8 cellular contexts compared by ENCODE assay signal in genomic region chr3:186277268-186277909, GRCh38.
DNase-seq lines count a peak whose midpoint lies in the region; ATAC-seq, FAIRE-seq and TF ChIP-seq lines count a peak whose summit lies in the region.

No MANE protein-coding gene starts in this region.

- CTCF ChIA-PET in IMR-90 (lab: Yijun Ruan, JAX): interaction anchor here (0.5 to 1.0 kb wide), 5 partner anchors 263 to 333 kb away, joined by 3 to 10 read pairs (median 4); no protein-coding TSS in a partner anchor
- CTCF ChIA-PET in CD8-positive, alpha-beta T cell (lab: Charles Lee): interaction anchor here (0.6 to 0.9 kb wide), 3 partner anchors 24 to 334 kb away, joined by 3 to 4 read pairs (median 3); no protein-coding TSS in a partner anchor

- H3K4me3 ChIP-seq in IMR-90 (ENCODE audit: insufficient read depth, low read depth, low read length) (no peak overlapping the region), bronchial epithelial cell (ENCODE audit: low read depth, low read length) (no peak overlapping the region), right lobe of liver (no peak overlapping the region)
- H3K4me3 ChIP-seq in CD8-positive, alpha-beta T cell (ENCODE audit: low read depth, low read length): no peak overlapping the region

- H4K20me1 ChIP-seq in IMR-90 (ENCODE audit: insufficient read depth, low read length): no peaks in the 10 kb centered on the region

- H3K9me3 ChIP-seq in IMR-90 (ENCODE audit: control insufficient read depth, insufficient read depth, low read length) (no peaks in the 10 kb centered on the region), right lobe of liver (no peaks in the 10 kb centered on the region), T-helper 17 cell (ENCODE audit: control insufficient read depth, low read length, poor library complexity, severe bottlenecking) (no peaks in the 10 kb centered on the region)
- H3K9me3 ChIP-seq in CD8-positive, alpha-beta T cell (ENCODE audit: low read length): no peaks in the 10 kb centered on the region

- no peak overlapping the region for H4K8ac ChIP-seq in IMR-90 (ENCODE audit: low read depth in 2 of 2, low read length in 2 of 2)

- peaks cover 6% of the 10 kb centered on the region for H3K4me1 Mint-ChIP-seq in T-helper 17 cell
- H3K4me1 Mint-ChIP-seq in CD8-positive, alpha-beta T cell (ENCODE audit: low read depth): no peaks in the 10 kb centered on the region

- H3K9ac ChIP-seq in IMR-90 (ENCODE audit: low read depth, low read length): no peak overlapping the region

- H3K4me2 ChIP-seq in IMR-90 (ENCODE audit: low read depth, low read length): no peak overlapping the region

- H3K4me3 Mint-ChIP-seq in T-helper 17 cell: no peak overlapping the region
- H3K4me3 Mint-ChIP-seq in CD8-positive, alpha-beta T cell: no peak overlapping the region

- no peak overlapping the region for H2BK5ac ChIP-seq in IMR-90 (ENCODE audit: low read depth, low read length, poor library complexity, severe bottlenecking)

- no peak overlapping the region for H3K56ac ChIP-seq in IMR-90 (ENCODE audit: extremely low read depth, insufficient read depth, low read length)

- BruUV-seq in IMR-90 (replicated peaks; lab: Mats Ljungman, UMichigan): no TSS peak

- H3K27me3 Mint-ChIP-seq in T-helper 17 cell: peaks cover 42% of the 10 kb centered on the region
- H3K27me3 Mint-ChIP-seq in CD8-positive, alpha-beta T cell (ENCODE audit: low read depth): peaks cover 6% of the 10 kb centered on the region

- no peak overlapping the region for H2AFZ ChIP-seq in IMR-90 (replicated peaks; ENCODE audit: low read length, poor library complexity)

- no peak overlapping the region for H2BK120ac ChIP-seq in IMR-90 (ENCODE audit: low read depth, low read length)

- no peaks in the 10 kb centered on the region for H3K9me3 Mint-ChIP-seq in CD8-positive, alpha-beta T cell

- ATAC-seq in IMR-90 (ENCODE audit: low read depth) (peak; percentile 74), right lobe of liver (peak; percentile 58 to 67 (median 66)), T-helper 17 cell (no peak), GM21515 (IDR thresholded peaks at IDR 0.05; ENCODE audit: unreplicated experiment) (no peak)
- no peak for ATAC-seq in CD8-positive, alpha-beta T cell

- H3K23ac ChIP-seq in IMR-90 (ENCODE audit: low read depth, low read length): no peak overlapping the region

- H3K36me3 Mint-ChIP-seq in T-helper 17 cell (ENCODE audit: low read depth): no peaks in the 10 kb centered on the region
- H3K36me3 Mint-ChIP-seq in CD8-positive, alpha-beta T cell: no peaks in the 10 kb centered on the region

- no peak overlapping the region for H2AK5ac ChIP-seq in IMR-90 (ENCODE audit: low read depth, low read length)

- H3K79me1 ChIP-seq in IMR-90 (ENCODE audit: low read depth in 1 of 2, low read length in 2 of 2): no peaks in the 10 kb centered on the region

- no CpG with 5 or more reads among the region's 10 CpGs for WGBS in IMR-90 (ENCODE audit: extremely low coverage in 2 of 2, insufficient read length in 1 of 2), 2 experiments
- 44% methylated on average over 10 of the region's 10 CpGs for WGBS in right lobe of liver (ENCODE audit: insufficient coverage, low coverage, low lambda C conversion rate, missing lambda C conversion rate)

- H3K36me3 ChIP-seq in IMR-90 (ENCODE audit: control insufficient read depth, insufficient read depth, low read length) (no peaks in the 10 kb centered on the region), bronchial epithelial cell (ENCODE audit: control insufficient read depth, insufficient read depth, low read length) (no peaks in the 10 kb centered on the region), right lobe of liver (no peaks in the 10 kb centered on the region)
- H3K36me3 ChIP-seq in CD8-positive, alpha-beta T cell (ENCODE audit: insufficient read depth, low read length): no peaks in the 10 kb centered on the region

- intact Hi-C loops in IMR-90 (cut with micrococcal nuclease): loop anchor here (1.0 to 5.0 kb wide), 2 partner anchors 265 to 294 kb away; partner anchors contain the start of gene CRYGS
- intact Hi-C loops in right lobe of liver (cut with DNase I): no loop called here
- intact Hi-C loops in CD8-positive, alpha-beta T cell (cut with DNase I, micrococcal nuclease): no loop called here

- no peak overlapping the region for H4K91ac ChIP-seq in IMR-90 (ENCODE audit: insufficient read depth, low read depth, low read length)

- H3K27me3 ChIP-seq in IMR-90 (ENCODE audit: control insufficient read depth, insufficient read depth, low read length) (peaks cover 3% of the 10 kb centered on the region; the same call in 1 of the 2 replicates), bronchial epithelial cell (ENCODE audit: control insufficient read depth, insufficient read depth, low read length) (no peaks in the 10 kb centered on the region), right lobe of liver (no peaks in the 10 kb centered on the region)
- no peaks in the 10 kb centered on the region for H3K27me3 ChIP-seq in CD8-positive, alpha-beta T cell (ENCODE audit: insufficient read depth, low read length)

- TF ChIP-seq RAD21 in IMR-90 (IDR thresholded peaks at IDR 0.05; ENCODE audit: low read length): peak; percentile 88

- H3K18ac ChIP-seq in IMR-90 (ENCODE audit: low read depth, low read length): no peak overlapping the region

- DNase-seq in AG08396 (ENCODE audit: low spot score) (peak; percentile 58), IMR-90 (peak; percentile 75), bronchial epithelial cell (ENCODE audit: low read depth) (peak; percentile 66), right lobe of liver (no peak), T-helper 17 cell (no peak)
- DNase-seq in activated T-cell treated with anti-CD3 and anti-CD28 coated beads, Interleukin-2, amount 50 U/mL, for 1 hour: no peak
- no peak for DNase-seq in CD8-positive, alpha-beta T cell

- no peak overlapping the region for H2BK15ac ChIP-seq in IMR-90 (ENCODE audit: low read depth, low read length)

- H3K9me1 ChIP-seq in IMR-90 (ENCODE audit: insufficient read depth, low read length): peaks cover 4% of the 10 kb centered on the region; the same call in 1 of the 2 replicates

- H3K27ac Mint-ChIP-seq in T-helper 17 cell: no peak overlapping the region
- no peak overlapping the region for H3K27ac Mint-ChIP-seq in CD8-positive, alpha-beta T cell

- H4K5ac ChIP-seq in IMR-90 (ENCODE audit: low read depth, low read length): no peak overlapping the region

- POLR2A ChIA-PET in IMR-90 (lab: Charles Lee; ENCODE audit: unreplicated experiment): no interaction called here
- POLR2A ChIA-PET in CD8-positive, alpha-beta T cell (lab: Charles Lee): no interaction called here

- H3K27ac ChIP-seq in IMR-90 (ENCODE audit: insufficient read depth, low read length) (no peak overlapping the region), right lobe of liver (no peak overlapping the region)
- no peak overlapping the region for H3K27ac ChIP-seq in CD8-positive, alpha-beta T cell (ENCODE audit: low read depth, low read length)

- no peak overlapping the region for H3K14ac ChIP-seq in IMR-90 (replicated peaks; ENCODE audit: low read depth, low read length)

- H3K4me1 ChIP-seq in IMR-90 (ENCODE audit: control insufficient read depth, insufficient read depth, low read length) (no peaks in the 10 kb centered on the region), right lobe of liver (no peaks in the 10 kb centered on the region)
- H3K4me1 ChIP-seq in CD8-positive, alpha-beta T cell (ENCODE audit: insufficient read depth, low read length): no peaks in the 10 kb centered on the region

- dilution Hi-C loops in IMR-90 (cut with HindIII; ENCODE audit: low sequenced_read_pairs, unreplicated experiment): no loop called here

- no peak for FAIRE-seq in bronchial epithelial cell (lab: Jason Lieb, UNC)

- in situ Hi-C loops in IMR-90 (cut with MboI; ENCODE audit: low sequenced_read_pairs): loop anchor here (5.0 kb wide), 1 partner anchor 295 kb away; no protein-coding TSS in a partner anchor

- H2BK20ac ChIP-seq in IMR-90 (ENCODE audit: low read depth, low read length): no peak overlapping the region

- no peak overlapping the region for H2AK9ac ChIP-seq in IMR-90 (replicated peaks; ENCODE audit: low read depth, low read length, poor library complexity)

- no peak overlapping the region for H3K4ac ChIP-seq in IMR-90 (ENCODE audit: low read depth, low read length)

- TF ChIP-seq POLR2A in IMR-90 (IDR thresholded peaks at IDR 0.05; ENCODE audit: low read depth, low read length): no peak
- TF ChIP-seq POLR2A in right lobe of liver (IDR thresholded peaks at IDR 0.05): no peak

- TF ChIP-seq CTCF in IMR-90 (conservative IDR thresholded peaks at IDR 0.05; ENCODE audit: low read depth, low read length): peak; percentile 76
- peak; percentile 75 for TF ChIP-seq CTCF in bronchial epithelial cell (IDR thresholded peaks at IDR 0.05; ENCODE audit: insufficient read depth, low read length, severe bottlenecking)
- peak; percentile 29 to 48 (median 37) for TF ChIP-seq CTCF in right lobe of liver (IDR thresholded peaks at IDR 0.05)
- TF ChIP-seq CTCF in CD8-positive, alpha-beta T cell (IDR thresholded peaks at IDR 0.05): no peak

TF ChIP-seq in IMR-90, 13 proteins besides CTCF, POLR2A, EP300 and RAD21:
- TF ChIP-seq SMC3 (IDR thresholded peaks at IDR 0.05; ENCODE audit: low read depth, low read length) (peak; percentile 79), RCOR1 (IDR thresholded peaks at IDR 0.05; ENCODE audit: insufficient replicate concordance, low read length) (no peak), MXI1 (IDR thresholded peaks at IDR 0.05; ENCODE audit: borderline replicate concordance, low read depth, low read length) (peak; percentile 63; the same call in 1 of the 2 replicates), RFX5 (IDR thresholded peaks at IDR 0.05; ENCODE audit: low read depth, low read length) (no peak), FOS (IDR thresholded peaks at IDR 0.05; ENCODE audit: low read depth, low read length) (no peak), CEBPB (IDR thresholded peaks at IDR 0.05; ENCODE audit: low read depth, low read length) (no peak), BHLHE40 (IDR thresholded peaks at IDR 0.05; ENCODE audit: low read depth, low read length) (peak; percentile 57), NFE2L2 (IDR thresholded peaks at IDR 0.05; ENCODE audit: low read depth, low read length) (no peak)

Comparison
In these comparisons a context has a peak if more than half of its experiments do, and no peak if none do; other contexts are left out.
1. DNase-seq: peak in AG08396 (single experiment), IMR-90 (single experiment) and bronchial epithelial cell (single experiment); none in right lobe of liver (0 of 3), T-helper 17 cell (0 of 3), activated T-cell treated with anti-CD3 and anti-CD28 coated beads, Interleukin-2, amount 50 U/mL, for 1 hour (single experiment) and CD8-positive, alpha-beta T cell (0 of 7).
2. ATAC-seq: peak in IMR-90 (single experiment) and right lobe of liver (4 of 4); none in T-helper 17 cell (single experiment), CD8-positive, alpha-beta T cell (single experiment) and GM21515 (single experiment).